In the genomic region with DNA sequence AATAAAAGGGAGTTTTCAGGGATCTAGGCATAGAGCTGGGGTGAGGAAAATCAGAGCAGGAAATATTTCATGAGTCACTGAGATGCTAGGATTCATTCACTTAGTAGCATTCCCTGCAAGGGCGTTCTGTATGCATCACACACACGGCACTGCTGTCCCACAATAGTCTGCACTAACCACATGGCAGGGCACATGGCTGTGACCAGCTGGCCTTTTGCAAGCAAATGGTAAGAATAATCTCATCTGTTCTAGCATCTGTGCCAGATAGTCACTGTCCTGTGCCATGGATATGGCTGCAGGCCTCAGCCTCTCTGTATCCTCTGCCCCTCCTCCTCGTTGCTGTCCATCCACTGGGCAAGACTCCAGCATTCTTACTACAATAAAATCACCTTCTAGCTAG, we compare ENCODE assay signal across 14 cellular contexts. TPM values are rescaled to one million over a fixed set of nuclear protein-coding genes. Genes with fewer than 3 reads are reported as not detected.
DNase-seq lines count a peak whose midpoint lies in the region; ATAC-seq and TF ChIP-seq lines count a peak whose summit lies in the region.
"Had no signal": no experiment of that assay in that cellular context is flagged by ENCODE, and none has a peak within 500 bp of the region (broad histone marks: within the 10 kb centered on the region; RNA-seq: fewer than 3 reads in every experiment).

No MANE protein-coding gene starts in this region.

- no peaks in the 10 kb centered on the region for H3K9me3 ChIP-seq in AG04450 (ENCODE audit: control insufficient read depth, insufficient read depth, low read length)

- H3K27ac ChIP-seq in AG04450 (ENCODE audit: low read depth, low read length) (peak overlapping the region; percentile 41), coronary artery (peak overlapping the region in 1 of 2 donors; percentile 68)
- H3K27ac ChIP-seq: KMS-11 had no signal

- ATAC-seq in GM21423 (IDR thresholded peaks at IDR 0.05; ENCODE audit: unreplicated experiment), result no peak
- ATAC-seq in GM19023 (IDR thresholded peaks at IDR 0.05; ENCODE audit: unreplicated experiment), result no peak
- ATAC-seq: activated CD4-positive, alpha-beta T cell treated with anti-CD3 and anti-CD28 coated beads for 36 hours; activated naive CD8-positive, alpha-beta T cell treated with anti-CD3 and anti-CD28 coated beads, Interleukin-2, amount 50 U/mL, for 24 hours; stimulated activated effector memory CD8-positive, alpha-beta T cell treated with anti-CD3 and anti-CD28 coated beads, Interleukin-12 subunit alpha, Interleukin-12 subunit beta, amount 100 ng/mL, for 72 hours had no signal

- CTCF ChIA-PET in AG04450 (lab: Charles Lee), result interaction anchor here (1.2 kb wide), 1 partner anchor 9 kb away, joined by 4 read pairs; no protein-coding TSS in a partner anchor

- H3K4me3 ChIP-seq in AG04450 (ENCODE audit: low read depth, low read length) (no peak overlapping the region), epithelial cell of esophagus (ENCODE audit: low read length) (no peak overlapping the region), coronary artery (no peak overlapping the region)

- POLR2A ChIA-PET in AG04450 (lab: Yijun Ruan, JAX), result interaction anchor here (0.9 to 1.0 kb wide), 2 partner anchors 38 to 164 kb away, joined by 3 to 4 read pairs; partner anchors contain the start of gene BOC

- no peaks in the 10 kb centered on the region for H3K27me3 ChIP-seq in AG04450 (ENCODE audit: control insufficient read depth, insufficient read depth, low read length)

- no peak for DNase-seq in AG04450 (ENCODE audit: low read depth, low spot score)
- peak; percentile 47 for DNase-seq in NCI-H1694 (lab: John Stamatoyannopoulos, UW)
- DNase-seq in epithelial cell of esophagus (ENCODE audit: low read depth), result peak; percentile 84
- peak; percentile 49 for DNase-seq in non-pigmented ciliary epithelial cell (ENCODE audit: low read depth)
- no peak for DNase-seq in coronary artery (ENCODE audit: low spot score)
- DNase-seq in NCI-H187 treated with DMSO at 0.1 percent for 48 hours (lab: John Stamatoyannopoulos, UW), result no peak
- DNase-seq: activated CD4-positive, alpha-beta T cell treated with anti-CD3 and anti-CD28 coated beads for 36 hours; activated naive CD8-positive, alpha-beta T cell treated with anti-CD3 and anti-CD28 coated beads, Interleukin-2, amount 50 U/mL, for 24 hours; CD4-positive, CD25-positive, alpha-beta regulatory T cell; OCI-M1 had no signal

- TF ChIP-seq CTCF in AG04450 (IDR thresholded peaks at IDR 0.05; ENCODE audit: low read depth, low read length), result no peak
- no peak for TF ChIP-seq CTCF in epithelial cell of esophagus (IDR thresholded peaks at IDR 0.05; ENCODE audit: insufficient read depth, low read depth, low read length, missing control alignments)
- TF ChIP-seq CTCF in coronary artery (IDR thresholded peaks at IDR 0.05), result no peak

RNA-seq across cellular contexts. Expression of gene BOC, which starts 37.8 kb away (rescaled TPM):
- polyA plus RNA-seq in AG04450 (2011; rRNA removed), result 11.2 and 13.4 TPM in 2 replicates
- 15.3 and 17.2 TPM in 2 replicates for polyA minus RNA-seq in AG04450 (2011; rRNA and poly(A)+ RNA removed)
- polyA plus RNA-seq: CD4-positive, CD25-positive, alpha-beta regulatory T cell had no signal

Comparison
In these comparisons a context has a peak if more than half of its experiments do, and no peak if none do; other contexts are left out.
1. DNase-seq: peak in NCI-H1694 (single experiment), epithelial cell of esophagus (single experiment) and non-pigmented ciliary epithelial cell (single experiment); none in AG04450 (single experiment), coronary artery (single experiment) and NCI-H187 treated with DMSO at 0.1 percent for 48 hours (single experiment).